In genomic region chr5:77616920-77617319, GRCh38 we compare ENCODE assay signal across 2 cellular contexts.
A peak's percentile ranks its signal among the peaks of the same experiment; 100 is the strongest.
TF ChIP-seq lines count a peak whose summit lies in the region.

No MANE protein-coding gene starts in this region.

TF ChIP-seq in HepG2, 621 proteins besides CTCF, POLR2A, EP300 and RAD21:
- TF ChIP-seq MAFF (IDR thresholded peaks at IDR 0.05; ENCODE audit: low read depth, low read length) (peak; percentile 99), MAFK (conservative IDR thresholded peaks at IDR 0.05 in 1 of 2, IDR thresholded peaks at IDR 0.05 in 1 of 2; ENCODE audit: low read length in 2 of 2) (peak; percentile 96 to 100), SPEN (CRISPR knock-in tag; IDR thresholded peaks at IDR 0.05; ENCODE audit: low read depth) (no peak), THAP8 (CRISPR knock-in tag; IDR thresholded peaks at IDR 0.05; ENCODE audit: borderline replicate concordance) (no peak)

TF ChIP-seq in K562, 482 proteins besides CTCF, POLR2A, EP300 and RAD21:
- TF ChIP-seq SNAPC5 (CRISPR knock-in tag; IDR thresholded peaks at IDR 0.05) (no peak), MAFG (tag; conservative IDR thresholded peaks at IDR 0.05) (peak; percentile 94), STAT5B (CRISPR knock-in tag; IDR thresholded peaks at IDR 0.05) (no peak), ZNF316 (IDR thresholded peaks at IDR 0.05) (peak; percentile 95), MAFK (IDR thresholded peaks at IDR 0.05; ENCODE audit: low read length) (peak; percentile 99), MAFF (IDR thresholded peaks at IDR 0.05; ENCODE audit: low read length) (peak; percentile 98), C11orf30 (IDR thresholded peaks at IDR 0.05; ENCODE audit: low read depth) (peak; percentile 92)
